ENCODE assay signal across 9 cellular contexts in genomic region chr2:233100192-233100998, GRCh38. TPM values are rescaled to one million over a fixed set of nuclear protein-coding genes. Genes with fewer than 3 reads are reported as not detected.
A peak's percentile ranks its signal among the peaks of the same experiment; 100 is the strongest.
DNase-seq lines count a peak whose midpoint lies in the region; ATAC-seq and TF ChIP-seq lines count a peak whose summit lies in the region.
"Had no signal": no experiment of that assay in that cellular context is flagged by ENCODE, and none has a peak within 500 bp of the region (broad histone marks: within the 10 kb centered on the region; RNA-seq: fewer than 3 reads in every experiment).

No MANE protein-coding gene starts in this region.

- H3K79me2 ChIP-seq in Loucy (ENCODE audit: insufficient read depth, low read length): peaks cover 88% of the 10 kb centered on the region

- TF ChIP-seq CTCF in GM10248 (IDR thresholded peaks at IDR 0.05; ENCODE audit: control extremely low read depth, extremely low read depth, low read depth, missing control alignments): no peak
- TF ChIP-seq CTCF in Loucy (conservative IDR thresholded peaks at IDR 0.05; ENCODE audit: low read length): no peak

- peak overlapping the region; percentile 55 for H3K4me3 ChIP-seq in Loucy (ENCODE audit: low read length, poor library complexity, severe bottlenecking)
- H3K4me3 ChIP-seq in neuronal stem cell (ENCODE audit: low read length in 2 of 2): no peak overlapping the region
- H3K4me3 ChIP-seq: right lobe of liver had no signal

- H3K4me2 ChIP-seq in Loucy (ENCODE audit: low read depth, low read length, poor library complexity, severe bottlenecking): peak overlapping the region; percentile 80
- no peak overlapping the region for H3K4me2 ChIP-seq in neuronal stem cell (ENCODE audit: insufficient read depth, low read length, poor library complexity, severe bottlenecking)

- H3K9me3 ChIP-seq in Loucy (ENCODE audit: insufficient read depth, low read depth, low read length) (no peaks in the 10 kb centered on the region), neuronal stem cell (replicated peaks in 1 of 2; ENCODE audit: control insufficient read depth in 2 of 2, insufficient read depth in 1 of 2, low read depth in 1 of 2, low read length in 2 of 2) (no peaks in the 10 kb centered on the region)
- H3K9me3 ChIP-seq: right lobe of liver had no signal

- H2BK15ac ChIP-seq in neuronal stem cell (ENCODE audit: low read length): no peak overlapping the region

- POLR2A ChIA-PET in GM10248 (lab: Yijun Ruan, JAX): interaction anchor here (0.5 to 1.3 kb wide), 5 partner anchors 11 to 568 kb away, joined by 3 to 7 read pairs (median 4); partner anchors contain the start of gene INPP5D

- DNase-seq in GM10248 (ENCODE audit: extremely low spot score) (peak; percentile 74), neuronal stem cell (ENCODE audit: low spot score) (no peak), epidermal melanocyte (ENCODE audit: insufficient read length, low spot score) (no peak)
- DNase-seq in activated naive CD4-positive, alpha-beta T cell treated with Interleukin-2 at 50 U/mL for 16 hours: peak; percentile 70
- peak; percentile 61 to 68 for DNase-seq in stimulated activated CD8-positive, alpha-beta memory T cell treated with anti-CD3 and anti-CD28 coated beads, Interleukin-7, amount 100 ng/mL, for 4 hours (ENCODE audit: low read depth in 2 of 2)
- DNase-seq: right lobe of liver had no signal

- no peak overlapping the region for H3K18ac ChIP-seq in neuronal stem cell (ENCODE audit: low read length)

- no peak overlapping the region for H3K14ac ChIP-seq in neuronal stem cell (ENCODE audit: low read length)

- H2BK12ac ChIP-seq in neuronal stem cell (ENCODE audit: low read length): no peak overlapping the region

- no peak overlapping the region for H4K8ac ChIP-seq in neuronal stem cell (ENCODE audit: low read depth, low read length)

- H3K9me2 ChIP-seq in Loucy (replicated peaks; ENCODE audit: low read depth, low read length): no peaks in the 10 kb centered on the region

- no peak overlapping the region for H2BK120ac ChIP-seq in neuronal stem cell (ENCODE audit: low read depth, low read length)

- H3F3A ChIP-seq in Loucy (ENCODE audit: low read depth): no peaks in the 10 kb centered on the region

- no peaks in the 10 kb centered on the region for H3K27me3 ChIP-seq in Loucy (ENCODE audit: insufficient read depth, low read length, poor library complexity, severe bottlenecking)
- H3K27me3 ChIP-seq in neuronal stem cell (ENCODE audit: control insufficient read depth in 3 of 3, insufficient read depth in 3 of 3, low read depth in 1 of 3, low read length in 3 of 3): no peaks in the 10 kb centered on the region
- H3K27me3 ChIP-seq: right lobe of liver had no signal

- no peak overlapping the region for H2AK5ac ChIP-seq in neuronal stem cell (ENCODE audit: low read depth, low read length)

- no peak overlapping the region for H3K4ac ChIP-seq in neuronal stem cell (ENCODE audit: low read length)

- peak overlapping the region; percentile 46 for H3K9ac ChIP-seq in Loucy (ENCODE audit: low read depth, low read length, poor library complexity, severe bottlenecking)
- H3K9ac ChIP-seq in neuronal stem cell (ENCODE audit: low read depth, low read length, poor library complexity): no peak overlapping the region

- peaks cover 32% of the 10 kb centered on the region; the same call in 1 of the 2 replicates for H3K36me3 ChIP-seq in Loucy (ENCODE audit: insufficient read depth, low read length)
- H3K36me3 ChIP-seq in neuronal stem cell (replicated peaks in 1 of 2; ENCODE audit: control insufficient read depth in 2 of 2, insufficient read depth in 2 of 2, low read length in 2 of 2): no peaks in the 10 kb centered on the region
- H3K36me3 ChIP-seq: right lobe of liver had no signal

- H3K27ac ChIP-seq in neuronal stem cell (replicated peaks; ENCODE audit: low read length): no peak overlapping the region
- H3K27ac ChIP-seq: right lobe of liver had no signal

- H3K4me1 ChIP-seq in Loucy (ENCODE audit: insufficient read depth, low read length, poor library complexity, severe bottlenecking): peaks cover 24% of the 10 kb centered on the region
- no peaks in the 10 kb centered on the region for H3K4me1 ChIP-seq in neuronal stem cell (ENCODE audit: control insufficient read depth in 2 of 2, insufficient read depth in 1 of 2, low read depth in 1 of 2, low read length in 2 of 2)
- H3K4me1 ChIP-seq: right lobe of liver had no signal

- no peak overlapping the region for H4K91ac ChIP-seq in neuronal stem cell (ENCODE audit: low read depth, low read length, poor library complexity)

- no peaks in the 10 kb centered on the region for H3K79me1 ChIP-seq in neuronal stem cell (ENCODE audit: low read depth, low read length)

- no peak overlapping the region for H2AFZ ChIP-seq in Loucy (ENCODE audit: low read length)
- no peak overlapping the region for H2AFZ ChIP-seq in neuronal stem cell (ENCODE audit: low read length)

- ATAC-seq in GM21619 (IDR thresholded peaks at IDR 0.05; ENCODE audit: unreplicated experiment) (peak; percentile 87), SK-N-SH treated with all-trans-retinoic acid at 6 μM for 48 hours (no peak)

- no peak overlapping the region for H3K23ac ChIP-seq in neuronal stem cell (ENCODE audit: low read depth, low read length, poor library complexity)

- peaks cover 52% of the 10 kb centered on the region for H4K20me1 ChIP-seq in Loucy (ENCODE audit: insufficient read depth, low read length, poor library complexity, severe bottlenecking)

- H2BK5ac ChIP-seq in neuronal stem cell (ENCODE audit: low read length): no peak overlapping the region

- CTCF ChIA-PET in GM10248 (lab: Yijun Ruan, JAX): interaction anchor here (0.9 to 7.2 kb wide), 15 partner anchors 8 to 167 kb away, joined by 3 to 51 read pairs (median 4); no protein-coding TSS in a partner anchor

- WGBS in neuronal stem cell (ENCODE audit: extremely low coverage in 2 of 2, insufficient read length in 2 of 2, insufficient replicate concordance in 1 of 2), 2 donors: no CpG with 5 or more reads among the region's 17 CpGs

TF ChIP-seq in SK-N-SH treated with all-trans-retinoic acid at 6 μM for 48 hours, 23 proteins besides CTCF, POLR2A, EP300 and RAD21:
- TF ChIP-seq ZNF8 (CRISPR knock-in tag; IDR thresholded peaks at IDR 0.05) (no peak), ZFP30 (CRISPR knock-in tag; IDR thresholded peaks at IDR 0.05) (no peak), TSHZ2 (CRISPR knock-in tag; IDR thresholded peaks at IDR 0.05) (no peak), RARB (CRISPR knock-in tag; IDR thresholded peaks at IDR 0.05) (no peak), SNAI2 (CRISPR knock-in tag; IDR thresholded peaks at IDR 0.05) (no peak), ZNF70 (CRISPR knock-in tag; IDR thresholded peaks at IDR 0.05) (no peak), ESRRG (CRISPR knock-in tag; IDR thresholded peaks at IDR 0.05) (no peak), OSR1 (CRISPR knock-in tag; IDR thresholded peaks at IDR 0.05) (no peak)
- TF ChIP-seq, protein P1, sequence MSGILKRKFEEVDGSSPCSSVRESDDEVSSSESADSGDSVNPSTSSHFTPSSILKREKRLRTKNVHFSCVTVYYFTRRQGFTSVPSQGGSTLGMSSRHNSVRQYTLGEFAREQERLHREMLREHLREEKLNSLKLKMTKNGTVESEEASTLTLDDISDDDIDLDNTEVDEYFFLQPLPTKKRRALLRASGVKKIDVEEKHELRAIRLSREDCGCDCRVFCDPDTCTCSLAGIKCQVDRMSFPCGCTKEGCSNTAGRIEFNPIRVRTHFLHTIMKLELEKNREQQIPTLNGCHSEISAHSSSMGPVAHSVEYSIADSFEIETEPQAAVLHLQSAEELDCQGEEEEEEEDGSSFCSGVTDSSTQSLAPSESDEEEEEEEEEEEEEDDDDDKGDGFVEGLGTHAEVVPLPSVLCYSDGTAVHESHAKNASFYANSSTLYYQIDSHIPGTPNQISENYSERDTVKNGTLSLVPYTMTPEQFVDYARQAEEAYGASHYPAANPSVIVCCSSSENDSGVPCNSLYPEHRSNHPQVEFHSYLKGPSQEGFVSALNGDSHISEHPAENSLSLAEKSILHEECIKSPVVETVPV (CRISPR knock-in tag; IDR thresholded peaks at IDR 0.05): no peak

RNA-seq across cellular contexts. Expression of gene INPP5D, which starts 40.3 kb away (rescaled TPM):
- polyA plus RNA-seq in neuronal stem cell (2013, experiment 1 of 2): 4.5 TPM
- polyA plus RNA-seq in neuronal stem cell (2013, experiment 2 of 2): 4.4 TPM

Comparison
In these comparisons a context has a peak if more than half of its experiments do, and no peak if none do; other contexts are left out.
1. DNase-seq: peak in GM10248 (single experiment), activated naive CD4-positive, alpha-beta T cell treated with Interleukin-2 at 50 U/mL for 16 hours (single experiment) and stimulated activated CD8-positive, alpha-beta memory T cell treated with anti-CD3 and anti-CD28 coated beads, Interleukin-7, amount 100 ng/mL, for 4 hours (2 of 2); none in neuronal stem cell (single experiment) and epidermal melanocyte (single experiment).